7 cellular contexts compared by ENCODE assay signal in genomic region chr7:131555565-131556054, GRCh38. TPM values are rescaled to one million over a fixed set of nuclear protein-coding genes. Genes with fewer than 3 reads are reported as not detected.
DNase-seq lines count a peak whose midpoint lies in the region; ATAC-seq and TF ChIP-seq lines count a peak whose summit lies in the region.

No MANE protein-coding gene starts in this region.

- no peak overlapping the region for H3K18ac ChIP-seq in H9 (ENCODE audit: insufficient read length, low read depth, low read length)

- WGBS in H9 (ENCODE audit: extremely low coverage, insufficient read length, low lambda C conversion rate): no CpG with 5 or more reads among the region's 29 CpGs
- 21% methylated on average over 29 of the region's 29 CpGs for WGBS in esophagus muscularis mucosa

- H3K27me3 ChIP-seq in H9 (ENCODE audit: insufficient read depth, low read length) (no peaks in the 10 kb centered on the region), esophagus muscularis mucosa (no peaks in the 10 kb centered on the region), parathyroid adenoma (ENCODE audit: control insufficient read depth, insufficient read depth, low read length) (no peaks in the 10 kb centered on the region)

- no peaks in the 10 kb centered on the region for H3K9me3 ChIP-seq in H9 (ENCODE audit: control insufficient read depth, low read depth, low read length)
- no peaks in the 10 kb centered on the region for H3K9me3 ChIP-seq in SK-N-MC (ENCODE audit: low read depth, low read length)
- H3K9me3 ChIP-seq in esophagus muscularis mucosa: no peaks in the 10 kb centered on the region
- no peaks in the 10 kb centered on the region for H3K9me3 ChIP-seq in parathyroid adenoma (ENCODE audit: control insufficient read depth, low read length)

- CTCF ChIA-PET in GM10248 (lab: Yijun Ruan, JAX): interaction anchor here (2.3 kb wide), 1 partner anchor 10 kb away, joined by 9 read pairs; no protein-coding TSS in a partner anchor

- H3K14ac ChIP-seq in H9 (ENCODE audit: insufficient read depth, low read length): peak overlapping the region; percentile 64

- intact Hi-C loops in esophagus muscularis mucosa (cut with DNase I): no loop called here

- H3K27ac Mint-ChIP-seq in H9: peak overlapping the region in 2 of 3 experiments; percentile 91 to 94; a peak in 6 of 7 replicates

- no peak for TF ChIP-seq CTCF in H9 (conservative IDR thresholded peaks at IDR 0.05)
- no peak for TF ChIP-seq CTCF in esophagus muscularis mucosa (IDR thresholded peaks at IDR 0.05)
- no peak for TF ChIP-seq CTCF in parathyroid adenoma (IDR thresholded peaks at IDR 0.05)
- no peak for TF ChIP-seq CTCF in GM10248 (IDR thresholded peaks at IDR 0.05; ENCODE audit: control extremely low read depth, extremely low read depth, low read depth, missing control alignments)

- H2BK20ac ChIP-seq in H9 (ENCODE audit: low read depth, low read length, poor library complexity, severe bottlenecking): no peak overlapping the region

- H3K79me2 ChIP-seq in H9 (ENCODE audit: insufficient read depth, low read length) (peaks cover 56% of the 10 kb centered on the region), parathyroid adenoma (no peaks in the 10 kb centered on the region)

- no peak for TF ChIP-seq EP300 in esophagus muscularis mucosa (IDR thresholded peaks at IDR 0.05)

- TF ChIP-seq POLR2A in esophagus muscularis mucosa (IDR thresholded peaks at IDR 0.05; ENCODE audit: low read depth): no peak

- no peak overlapping the region for H3K23ac ChIP-seq in H9 (ENCODE audit: insufficient read length, low read depth, low read length)

- H3K4me1 ChIP-seq in H9 (ENCODE audit: insufficient read depth, low read length) (peaks cover 14% of the 10 kb centered on the region), esophagus muscularis mucosa (peaks cover 29 to 37% (median 34%) of the 10 kb centered on the region in 4 donors), parathyroid adenoma (peaks cover 9% of the 10 kb centered on the region)

- ATAC-seq in GM21786 (IDR thresholded peaks at IDR 0.05; ENCODE audit: unreplicated experiment) (no peak), GM18861 (IDR thresholded peaks at IDR 0.05; ENCODE audit: unreplicated experiment) (no peak)

- peaks cover 62 to 64% of the 10 kb centered on the region in 2 experiments for H3K4me1 Mint-ChIP-seq in H9

- H3K4me2 ChIP-seq in H9 (ENCODE audit: insufficient read depth, insufficient read length, low read length): peak overlapping the region; percentile 82
- peak overlapping the region; percentile 69 for H3K4me2 ChIP-seq in parathyroid adenoma (ENCODE audit: low read length)

- H4K5ac ChIP-seq in H9 (ENCODE audit: insufficient read length, low read depth, low read length): no peak overlapping the region

- H3K23me2 ChIP-seq in H9 (ENCODE audit: insufficient read length, low read depth, low read length, poor library complexity, severe bottlenecking): peaks cover 32% of the 10 kb centered on the region

- H4K20me1 ChIP-seq in H9 (ENCODE audit: control insufficient read depth, insufficient read depth, insufficient read length): peaks cover 5% of the 10 kb centered on the region

- DNase-seq in H9 (no peak), SK-N-MC (ENCODE audit: low read depth, low spot score) (no peak), esophagus muscularis mucosa (ENCODE audit: extremely low spot score) (no peak), GM10248 (ENCODE audit: extremely low spot score) (no peak)

- H3K9ac ChIP-seq in H9 (ENCODE audit: extremely low read depth, insufficient read length, low read length) (peak overlapping the region; percentile 75), SK-N-MC (ENCODE audit: insufficient read length) (peak overlapping the region; percentile 60), parathyroid adenoma (peak overlapping the region; percentile 53)

- no peaks in the 10 kb centered on the region for H3K79me1 ChIP-seq in H9 (ENCODE audit: insufficient read depth, low read depth, low read length, poor library complexity, severe bottlenecking)

- H3K4ac ChIP-seq in H9 (ENCODE audit: low read depth, low read length): no peak overlapping the region

- peaks cover 46 to 53% (median 52%) of the 10 kb centered on the region in 3 experiments for H3K36me3 Mint-ChIP-seq in H9 (ENCODE audit: insufficient read depth in 1 of 3, low read depth in 3 of 3)

- H2BK15ac ChIP-seq in H9 (ENCODE audit: low read depth, low read length): no peak overlapping the region

- no peak overlapping the region for H2BK12ac ChIP-seq in H9 (ENCODE audit: insufficient read length, low read depth, low read length)

- H2AFZ ChIP-seq in H9 (ENCODE audit: low read length) (no peak overlapping the region), parathyroid adenoma (peak overlapping the region; percentile 95)

- H2AK5ac ChIP-seq in H9 (ENCODE audit: insufficient read length, low read length): no peak overlapping the region

- H4K8ac ChIP-seq in H9 (replicated peaks; ENCODE audit: insufficient read length, low read depth, low read length): no peak overlapping the region

- H3K36me3 ChIP-seq in SK-N-MC (ENCODE audit: insufficient read depth, low read length) (no peaks in the 10 kb centered on the region), esophagus muscularis mucosa (peaks cover 0 to 2% (median 0%) of the 10 kb centered on the region in 4 donors), parathyroid adenoma (ENCODE audit: control insufficient read depth, insufficient read depth, low read length) (no peaks in the 10 kb centered on the region)

- no peak overlapping the region for H2BK5ac ChIP-seq in H9 (ENCODE audit: insufficient read length, low read length)

- H3K27me3 Mint-ChIP-seq in H9 (ENCODE audit: low read depth): no peaks in the 10 kb centered on the region

- POLR2A ChIA-PET in GM10248 (lab: Yijun Ruan, JAX): no interaction called here

- H3K56ac ChIP-seq in H9 (ENCODE audit: insufficient read length, low read depth, low read length): no peak overlapping the region

- H2BK120ac ChIP-seq in H9 (ENCODE audit: low read depth, low read length, poor library complexity, severe bottlenecking): no peak overlapping the region

- no peak overlapping the region for H4K91ac ChIP-seq in H9 (ENCODE audit: insufficient read length, low read depth, low read length)

- H3K27ac ChIP-seq in H9 (ENCODE audit: insufficient read length, low read depth, low read length): no peak overlapping the region
- H3K27ac ChIP-seq in SK-N-MC: no peak overlapping the region
- peak overlapping the region; percentile 69 to 80 (median 72) for H3K27ac ChIP-seq in esophagus muscularis mucosa (replicated peaks in 1 of 4)
- peak overlapping the region; percentile 32 for H3K27ac ChIP-seq in parathyroid adenoma

- H3K4me3 Mint-ChIP-seq in H9: peak overlapping the region; percentile 94 to 98

- no peak overlapping the region for H3T11ph ChIP-seq in H9 (ENCODE audit: low read length)

- H3K9me3 Mint-ChIP-seq in H9: peaks cover 3 to 6% of the 10 kb centered on the region in 2 experiments; a peak in 4 of 5 replicates

- peak overlapping the region; percentile 87 for H3K4me3 ChIP-seq in SK-N-MC
- H3K4me3 ChIP-seq in esophagus muscularis mucosa: peak overlapping the region; percentile 69 to 81 (median 73)
- H3K4me3 ChIP-seq in parathyroid adenoma (ENCODE audit: low read depth, low read length): peak overlapping the region; percentile 50

RNA-seq across cellular contexts. Expression of gene PODXL, which starts 0.8 kb away (rescaled TPM):
- total RNA-seq in H9 (2021) (727 and 732 TPM in 2 replicates), esophagus muscularis mucosa (10 to 100 TPM; 24.5 to 40.3 (median 31.3) TPM)

Comparison
In these comparisons a context has a peak if more than half of its experiments do, and no peak if none do; other contexts are left out.
1. H3K27ac ChIP-seq: peak in esophagus muscularis mucosa (4 of 4) and parathyroid adenoma (single experiment); none in H9 (single experiment) and SK-N-MC (single experiment).
2. RNA of gene PODXL, which starts 0.8 kb away (total RNA-seq): 727 to 732 TPM in H9; 24.5 to 40.3 TPM in esophagus muscularis mucosa; every median in the first group is over 10 times any median in the second.
3. Peak in every context shown above with its lines, with median percentiles within 50 percentile points of each other: H3K9ac ChIP-seq and H3K4me3 ChIP-seq.